Comparison of ENCODE assay signal across 8 cellular contexts in the genomic region with DNA sequence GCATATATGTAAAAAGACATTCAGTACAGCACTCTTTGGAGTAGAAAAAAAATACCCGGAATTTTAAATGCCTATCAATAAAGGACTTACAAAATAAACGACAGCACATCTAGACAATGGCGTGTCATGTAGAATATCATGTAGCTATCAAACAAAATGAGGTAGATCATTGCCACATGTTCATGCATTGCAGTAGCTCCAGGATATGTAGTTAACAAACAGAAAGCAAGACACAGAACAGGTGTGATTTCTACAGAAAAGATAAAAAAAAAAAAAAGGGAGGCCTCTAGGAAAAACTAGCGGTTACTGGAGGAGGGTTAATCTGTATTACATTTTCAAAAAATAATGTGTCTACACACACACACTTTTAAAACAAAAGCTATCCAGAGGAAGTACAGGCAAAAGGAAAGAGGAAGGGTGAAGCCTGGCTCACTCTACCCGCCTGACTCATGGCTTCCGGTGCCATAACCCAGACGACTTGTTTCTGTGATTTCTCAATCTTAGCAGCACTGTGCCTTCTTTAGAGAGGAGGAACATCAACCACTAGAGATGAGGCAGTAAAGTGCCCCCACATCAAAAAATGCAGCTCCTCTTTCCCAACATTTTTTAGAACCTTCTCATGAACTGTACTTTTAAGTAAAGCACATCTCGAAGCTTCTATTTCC. TPM values are rescaled to one million over a fixed set of nuclear protein-coding genes. Genes with fewer than 3 reads are reported as not detected.
DNase-seq lines count a peak whose midpoint lies in the region; ATAC-seq and TF ChIP-seq lines count a peak whose summit lies in the region.

No MANE protein-coding gene starts in this region.

- TF ChIP-seq CTCF in GM06990 (IDR thresholded peaks at IDR 0.05; ENCODE audit: insufficient read depth, low read length, poor library complexity, severe bottlenecking): no peak

- no peaks in the 10 kb centered on the region for H3K27me3 ChIP-seq in GM06990 (replicated peaks; ENCODE audit: control insufficient read depth, insufficient read depth, low read length)
- H3K27me3 ChIP-seq in skeletal muscle tissue (ENCODE audit: control insufficient read depth in 3 of 3, insufficient read depth in 3 of 3, low read length in 3 of 3): peaks cover 0 to 10% (median 7%) of the 10 kb centered on the region in 3 donors

- DNase-seq in GM06990 (ENCODE audit: extremely low read depth, insufficient read length) (peak; percentile 48), NCI-H69 (lab: John Stamatoyannopoulos, UW) (peak; percentile 44), head of caudate nucleus (peak in 35 of 42 donors; percentile 11 to 68 (median 45)), GOT3 (lab: John Stamatoyannopoulos, UW) (no peak), inferior parietal cortex (ENCODE audit: extremely low spot score) (no peak)
- DNase-seq in activated T-cell treated with anti-CD3 and anti-CD28 coated beads, Interleukin-2, amount 50 U/mL, for 72 hours: peak; percentile 58 to 65

- H3K4me1 Mint-ChIP-seq in activated T-cell treated with anti-CD3 and anti-CD28 coated beads, Interleukin-2, amount 50 U/mL, for 72 hours (ENCODE audit: low read depth): peaks cover 46% of the 10 kb centered on the region

- intact Hi-C loops in head of caudate nucleus (cut with DNase I): no loop called here

- no peak overlapping the region for H3K9ac ChIP-seq in skeletal muscle tissue (ENCODE audit: low read depth in 1 of 3, low read length in 3 of 3)

- H3K4me3 Mint-ChIP-seq in activated T-cell treated with anti-CD3 and anti-CD28 coated beads, Interleukin-2, amount 50 U/mL, for 72 hours: peak overlapping the region; percentile 70 to 90

- peak; percentile 95 for ATAC-seq in HG02588 (IDR thresholded peaks at IDR 0.05; ENCODE audit: unreplicated experiment)
- ATAC-seq in activated T-cell treated with anti-CD3 and anti-CD28 coated beads, Interleukin-2, amount 50 U/mL, for 72 hours (replicated peaks in 1 of 2): peak; percentile 99 to 100

- H3K36me3 ChIP-seq in GM06990 (ENCODE audit: control insufficient read depth, insufficient read depth, low read length): no peaks in the 10 kb centered on the region
- H3K36me3 ChIP-seq in skeletal muscle tissue (ENCODE audit: control insufficient read depth in 3 of 3, insufficient read depth in 3 of 3, low read length in 3 of 3): no peaks in the 10 kb centered on the region

- no peak overlapping the region for H3K4me3 ChIP-seq in GM06990 (replicated peaks; ENCODE audit: low read depth, low read length)
- no peak overlapping the region for H3K4me3 ChIP-seq in skeletal muscle tissue (ENCODE audit: low read length in 3 of 3)

- H3K9me3 ChIP-seq in skeletal muscle tissue (ENCODE audit: control insufficient read depth in 3 of 3, low read length in 3 of 3): no peaks in the 10 kb centered on the region

- H3K9me3 Mint-ChIP-seq in activated T-cell treated with anti-CD3 and anti-CD28 coated beads, Interleukin-2, amount 50 U/mL, for 72 hours: no peaks in the 10 kb centered on the region

- H3K27ac ChIP-seq in skeletal muscle tissue (ENCODE audit: low read depth, low read length): peak overlapping the region; percentile 54

- H3K4me1 ChIP-seq in skeletal muscle tissue (ENCODE audit: control insufficient read depth in 3 of 3, insufficient read depth in 3 of 3, low read length in 3 of 3): peaks cover 0 to 3% (median 0%) of the 10 kb centered on the region in 3 donors

- peaks cover 6% of the 10 kb centered on the region for H3K27me3 Mint-ChIP-seq in activated T-cell treated with anti-CD3 and anti-CD28 coated beads, Interleukin-2, amount 50 U/mL, for 72 hours (ENCODE audit: low read depth)

- peak overlapping the region; percentile 88 for H3K27ac Mint-ChIP-seq in activated T-cell treated with anti-CD3 and anti-CD28 coated beads, Interleukin-2, amount 50 U/mL, for 72 hours

- H3K36me3 Mint-ChIP-seq in activated T-cell treated with anti-CD3 and anti-CD28 coated beads, Interleukin-2, amount 50 U/mL, for 72 hours (ENCODE audit: insufficient read depth in 2 of 2): no peaks in the 10 kb centered on the region

RNA-seq across cellular contexts. Expression of a gene that starts 6.9 kb away (rescaled TPM):
- 1 to 10 TPM; 3.3 to 6.6 TPM for total RNA-seq in activated T-cell treated with anti-CD3 and anti-CD28 coated beads, Interleukin-2, amount 50 U/mL, for 72 hours
- total RNA-seq in skeletal muscle tissue: 134 TPM

Comparison
In these comparisons a context has a peak if more than half of its experiments do, and no peak if none do; other contexts are left out.
1. DNase-seq: peak in GM06990 (single experiment), NCI-H69 (single experiment), activated T-cell treated with anti-CD3 and anti-CD28 coated beads, Interleukin-2, amount 50 U/mL, for 72 hours (2 of 2) and head of caudate nucleus (35 of 42); none in GOT3 (single experiment) and inferior parietal cortex (single experiment).
2. RNA of a gene that starts 6.9 kb away (total RNA-seq): 134 TPM in skeletal muscle tissue (single experiment); 3.3 to 6.6 TPM in activated T-cell treated with anti-CD3 and anti-CD28 coated beads, Interleukin-2, amount 50 U/mL, for 72 hours; every median in the first group is over 10 times any median in the second.